ENCODE assay signal across 9 cellular contexts in the genomic region with DNA sequence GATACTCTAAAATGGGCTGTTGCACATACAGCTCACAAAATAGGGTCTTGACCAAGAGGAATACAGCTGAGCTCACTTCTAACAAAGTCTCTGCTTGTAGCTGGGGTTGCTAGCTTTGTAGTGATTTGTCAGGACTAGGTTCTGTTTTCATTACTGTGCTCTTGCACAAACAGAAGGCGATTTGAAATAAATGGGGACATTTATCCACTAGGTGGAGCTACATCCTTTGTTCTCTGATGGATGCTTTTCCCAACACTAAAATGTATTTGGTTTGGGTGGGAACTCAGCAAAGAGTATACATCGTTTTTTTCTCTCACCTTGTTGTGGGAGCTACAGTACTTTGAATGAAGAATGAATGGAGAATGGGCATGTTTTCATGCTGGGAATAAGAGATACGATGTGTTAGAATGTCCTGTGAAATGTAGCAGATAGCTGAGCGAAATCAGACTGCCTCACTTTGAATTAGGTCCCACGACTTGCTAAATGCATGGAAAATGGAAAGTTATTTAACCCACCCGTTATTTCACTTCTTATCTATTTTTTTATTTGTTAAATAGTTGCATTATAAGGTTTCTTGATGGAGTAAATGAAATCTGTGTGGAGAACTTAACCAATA.
DNase-seq lines count a peak whose midpoint lies in the region; ATAC-seq, FAIRE-seq and TF ChIP-seq lines count a peak whose summit lies in the region.
"Had no signal": no experiment of that assay in that cellular context is flagged by ENCODE, and none has a peak within 500 bp of the region (broad histone marks: within the 10 kb centered on the region; RNA-seq: fewer than 3 reads in every experiment).

No MANE protein-coding gene starts in this region.

- DNase-seq in GM12891 (ENCODE audit: insufficient read length, low spot score) (peak; percentile 6), NCI-H2171 treated with DMSO at 0.1 percent for 48 hours (lab: John Stamatoyannopoulos, UW) (peak; percentile 65), amniotic epithelial cell (ENCODE audit: low read depth) (peak; percentile 47), iPS DF 19.7 (ENCODE audit: low read depth, low spot score) (peak; percentile 25), thyroid gland (no peak), KG1 (lab: John Stamatoyannopoulos, UW) (no peak)

- FAIRE-seq in A204.1 (lab: Jason Lieb, UNC) = peak; percentile 87
- FAIRE-seq in GM12891 (lab: Jason Lieb, UNC) = peak; percentile 57
- FAIRE-seq: colon had no signal

- H3K4me1 ChIP-seq in thyroid gland = no peaks in the 10 kb centered on the region

- no peaks in the 10 kb centered on the region for H3K36me3 ChIP-seq in thyroid gland

- 32 to 38% methylated on average over 6 of the region's 6 CpGs for WGBS in thyroid gland, 2 donors

- peak in 5 of 6 experiments; percentile 18 to 60 (median 51) for TF ChIP-seq CTCF in thyroid gland (IDR thresholded peaks at IDR 0.05)

- ATAC-seq in HG02884 (IDR thresholded peaks at IDR 0.05; ENCODE audit: unreplicated experiment) = peak; percentile 46

- no peaks in the 10 kb centered on the region for H3K27me3 ChIP-seq in thyroid gland

- TF ChIP-seq POLR2A in GM12891 (IDR thresholded peaks at IDR 0.05; ENCODE audit: low read depth, low read length) = no peak
- TF ChIP-seq POLR2A in thyroid gland (IDR thresholded peaks at IDR 0.05) = no peak

- H3K4me3 ChIP-seq in thyroid gland (replicated peaks in 1 of 3) = no peak overlapping the region

- no peaks in the 10 kb centered on the region for H3K9me3 ChIP-seq in thyroid gland

- H3K27ac ChIP-seq in thyroid gland = no peak overlapping the region

- intact Hi-C loops in thyroid gland (cut with DNase I) = no loop called here

TF ChIP-seq in GM12891, 5 proteins besides CTCF, POLR2A, EP300 and RAD21:
- TF ChIP-seq PAX5 (IDR thresholded peaks at IDR 0.05; ENCODE audit: insufficient read depth, low read length, severe bottlenecking) = no peak
- TF ChIP-seq TAF1 (IDR thresholded peaks at IDR 0.05; ENCODE audit: low read depth, low read length) = no peak
- TF ChIP-seq SPI1 (IDR thresholded peaks at IDR 0.05; ENCODE audit: low read depth, low read length) = no peak
- TF ChIP-seq POLR2AphosphoS5 (IDR thresholded peaks at IDR 0.05; ENCODE audit: low read depth, low read length) = no peak
TF ChIP-seq in GM12891: peak in this region for 0.

Comparison
In these comparisons a context has a peak if more than half of its experiments do, and no peak if none do; other contexts are left out.
1. DNase-seq: peak in GM12891 (single experiment), NCI-H2171 treated with DMSO at 0.1 percent for 48 hours (single experiment), amniotic epithelial cell (single experiment) and iPS DF 19.7 (single experiment); none in thyroid gland (0 of 2) and KG1 (single experiment).